Comparison of ENCODE assay signal across 10 cellular contexts in the genomic region with DNA sequence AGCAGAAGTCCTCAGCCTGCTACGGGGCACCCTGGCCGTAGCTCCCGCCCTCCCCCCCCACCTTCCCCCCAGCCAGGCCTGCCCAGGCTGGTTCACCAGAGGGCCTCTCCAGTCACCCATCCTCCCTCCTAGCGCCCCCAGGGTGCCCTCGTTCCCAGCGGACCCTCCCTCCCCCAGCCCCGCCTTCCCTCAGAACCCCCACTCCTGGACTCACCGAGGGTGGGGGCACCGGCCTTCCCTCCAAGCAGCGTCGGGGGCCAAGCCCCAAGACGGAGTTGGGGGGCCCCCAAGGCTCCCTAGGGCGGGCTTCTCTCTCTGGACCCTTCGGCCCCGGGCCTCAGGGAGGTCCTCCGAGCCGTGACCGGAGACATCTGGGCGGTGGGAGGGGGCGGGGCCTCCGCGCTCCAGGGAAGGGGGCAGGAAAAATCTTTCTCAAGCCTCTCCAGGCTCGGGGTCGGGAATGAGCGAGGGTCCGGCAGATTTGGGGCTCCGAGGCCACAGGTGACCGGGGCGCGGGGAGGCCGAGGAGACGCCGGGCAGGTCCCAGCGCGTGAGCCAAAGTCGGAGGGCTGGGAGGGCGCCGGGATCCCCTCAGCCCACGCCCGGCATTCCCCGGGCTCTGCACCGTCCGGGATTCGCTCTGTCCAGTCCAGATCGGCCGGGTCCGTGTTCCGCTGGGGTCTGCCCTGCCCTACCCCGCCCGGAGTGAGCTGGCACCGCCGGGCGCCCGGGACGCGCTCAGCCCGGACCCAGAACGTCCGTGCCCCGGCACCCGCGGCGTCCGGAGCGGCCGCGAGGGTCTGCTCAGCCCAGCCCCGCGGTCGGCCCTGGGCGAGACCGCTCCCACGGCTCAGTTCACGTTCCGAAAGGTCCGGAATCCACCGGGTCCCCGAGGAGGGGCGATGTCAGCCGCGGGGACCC. TPM values are rescaled to one million over a fixed set of nuclear protein-coding genes. Genes with fewer than 3 reads are reported as not detected.
DNase-seq lines count a peak whose midpoint lies in the region; ATAC-seq and TF ChIP-seq lines count a peak whose summit lies in the region.
"Had no signal": no experiment of that assay in that cellular context is flagged by ENCODE, and none has a peak within 500 bp of the region (broad histone marks: within the 10 kb centered on the region; RNA-seq: fewer than 3 reads in every experiment).

No MANE protein-coding gene starts in this region.

- no peaks in the 10 kb centered on the region for H3K9me3 Mint-ChIP-seq in H9
- H3K9me3 Mint-ChIP-seq: activated T-helper 1 cell treated with anti-CD3 and anti-CD28 coated beads, Interleukin-12 subunit alpha, Interleukin-12 subunit beta, Interleukin-2, Interleukin-4 antibody, amounts not matched to agents 30 ng/mL and 10 ng/mL and 1 ng/mL, durations not matched to agents 14 hours and 24 hours and 36 hours had no signal

- no peak overlapping the region for H3K14ac ChIP-seq in H9 (ENCODE audit: insufficient read depth, low read length)

- no peak overlapping the region for H2AFZ ChIP-seq in H9 (ENCODE audit: low read length)

- WGBS in H9 (ENCODE audit: extremely low coverage, insufficient read length, low lambda C conversion rate), result no CpG with 5 or more reads among the region's 81 CpGs

- H3K4me3 ChIP-seq in cardiac fibroblast (replicated peaks in 1 of 2; ENCODE audit: low read depth in 2 of 2, low read length in 2 of 2) (peak overlapping the region; percentile 45 to 46), skeletal muscle satellite cell (ENCODE audit: low read length) (peak overlapping the region; percentile 70)

- H3K23me2 ChIP-seq in H9 (ENCODE audit: insufficient read length, low read depth, low read length, poor library complexity, severe bottlenecking), result peaks cover 20% of the 10 kb centered on the region

- peak overlapping the region; percentile 63 to 84 for H3K4me3 Mint-ChIP-seq in H9
- H3K4me3 Mint-ChIP-seq: activated T-helper 1 cell treated with anti-CD3 and anti-CD28 coated beads, Interleukin-12 subunit alpha, Interleukin-12 subunit beta, Interleukin-2, Interleukin-4 antibody, amounts not matched to agents 30 ng/mL and 10 ng/mL and 1 ng/mL, durations not matched to agents 14 hours and 24 hours and 36 hours; IgD-negative memory B cell had no signal

- H3K56ac ChIP-seq in H9 (ENCODE audit: insufficient read length, low read depth, low read length), result no peak overlapping the region

- H3K23ac ChIP-seq in H9 (ENCODE audit: insufficient read length, low read depth, low read length), result no peak overlapping the region

- no peak for DNase-seq in H9
- no peak for DNase-seq in cardiac fibroblast (ENCODE audit: low read depth in 2 of 2)
- peak; percentile 1 for DNase-seq in iris pigment epithelial cell (ENCODE audit: low read depth)
- DNase-seq in activated CD4-positive, alpha-beta T cell treated with anti-CD3 and anti-CD28 coated beads for 48 hours, result no peak
- DNase-seq in cortex of kidney (lab: John Stamatoyannopoulos, UW), result no peak
- no peak for DNase-seq in NCI-H748 treated with DMSO at 0.1 percent for 48 hours (lab: John Stamatoyannopoulos, UW)

- H3K27ac Mint-ChIP-seq in H9, result no peak overlapping the region
- H3K27ac Mint-ChIP-seq: activated T-helper 1 cell treated with anti-CD3 and anti-CD28 coated beads, Interleukin-12 subunit alpha, Interleukin-12 subunit beta, Interleukin-2, Interleukin-4 antibody, amounts not matched to agents 30 ng/mL and 10 ng/mL and 1 ng/mL, durations not matched to agents 14 hours and 24 hours and 36 hours; IgD-negative memory B cell had no signal

- no peak overlapping the region for H3K18ac ChIP-seq in H9 (ENCODE audit: insufficient read length, low read depth, low read length)

- no peaks in the 10 kb centered on the region for H3K36me3 ChIP-seq in skeletal muscle satellite cell (ENCODE audit: insufficient read depth, low read length)

- no peaks in the 10 kb centered on the region for H3K36me3 Mint-ChIP-seq in H9 (ENCODE audit: insufficient read depth in 1 of 3, low read depth in 3 of 3)
- H3K36me3 Mint-ChIP-seq: IgD-negative memory B cell had no signal

- H2BK5ac ChIP-seq in H9 (ENCODE audit: insufficient read length, low read length), result no peak overlapping the region

- no peak overlapping the region for H2BK12ac ChIP-seq in H9 (ENCODE audit: insufficient read length, low read depth, low read length)

- H4K91ac ChIP-seq in H9 (ENCODE audit: insufficient read length, low read depth, low read length), result no peak overlapping the region

- H2BK120ac ChIP-seq in H9 (ENCODE audit: low read depth, low read length, poor library complexity, severe bottlenecking), result no peak overlapping the region

- no peaks in the 10 kb centered on the region for H3K9me3 ChIP-seq in H9 (ENCODE audit: control insufficient read depth, low read depth, low read length)
- no peaks in the 10 kb centered on the region for H3K9me3 ChIP-seq in skeletal muscle satellite cell (replicated peaks; ENCODE audit: low read length)

- H3K4me2 ChIP-seq in H9 (ENCODE audit: insufficient read depth, insufficient read length, low read length), result peak overlapping the region; percentile 74
- H3K4me2 ChIP-seq in skeletal muscle satellite cell (ENCODE audit: low read length), result peak overlapping the region; percentile 90

- no peaks in the 10 kb centered on the region for H3K79me2 ChIP-seq in H9 (ENCODE audit: insufficient read depth, low read length)

- ATAC-seq in HG02642 (IDR thresholded peaks at IDR 0.05; ENCODE audit: poor library complexity, unreplicated experiment), result no peak

- H3T11ph ChIP-seq in H9 (ENCODE audit: low read length), result no peak overlapping the region

- H3K27me3 ChIP-seq in H9 (ENCODE audit: insufficient read depth, low read length), result peaks cover 2% of the 10 kb centered on the region; the same call in 1 of the 2 replicates
- peaks cover 63% of the 10 kb centered on the region for H3K27me3 ChIP-seq in skeletal muscle satellite cell (ENCODE audit: control insufficient read depth, insufficient read depth, low read length)

- H3K4me1 ChIP-seq in H9 (ENCODE audit: insufficient read depth, low read length) (peaks cover 11% of the 10 kb centered on the region), skeletal muscle satellite cell (ENCODE audit: control insufficient read depth, insufficient read depth, low read length) (no peaks in the 10 kb centered on the region)

- no peak overlapping the region for H2AK5ac ChIP-seq in H9 (ENCODE audit: insufficient read length, low read length)

- TF ChIP-seq CTCF in H9 (conservative IDR thresholded peaks at IDR 0.05) (no peak), cardiac fibroblast (IDR thresholded peaks at IDR 0.05; ENCODE audit: low read depth, low read length) (no peak)

- H2BK20ac ChIP-seq in H9 (ENCODE audit: low read depth, low read length, poor library complexity, severe bottlenecking), result no peak overlapping the region

- no peak overlapping the region for H3K4ac ChIP-seq in H9 (ENCODE audit: low read depth, low read length)

- H3K9ac ChIP-seq in H9 (ENCODE audit: extremely low read depth, insufficient read length, low read length) (no peak overlapping the region), skeletal muscle satellite cell (ENCODE audit: low read depth, low read length) (peak overlapping the region; percentile 41)

- H3K27ac ChIP-seq in H9 (ENCODE audit: insufficient read length, low read depth, low read length), result no peak overlapping the region

- H2BK15ac ChIP-seq in H9 (ENCODE audit: low read depth, low read length), result no peak overlapping the region

- no peak overlapping the region for H4K8ac ChIP-seq in H9 (replicated peaks; ENCODE audit: insufficient read length, low read depth, low read length)

- peaks cover 41 to 46% of the 10 kb centered on the region in 2 experiments for H3K4me1 Mint-ChIP-seq in H9

- no peaks in the 10 kb centered on the region for H3K79me1 ChIP-seq in H9 (ENCODE audit: insufficient read depth, low read depth, low read length, poor library complexity, severe bottlenecking)

- no peak overlapping the region for H4K5ac ChIP-seq in H9 (ENCODE audit: insufficient read length, low read depth, low read length)

- H4K20me1 ChIP-seq in H9 (ENCODE audit: control insufficient read depth, insufficient read depth, insufficient read length), result no peaks in the 10 kb centered on the region

- H3K27me3 Mint-ChIP-seq in H9 (ENCODE audit: low read depth), result peaks cover 57% of the 10 kb centered on the region

RNA-seq across cellular contexts. Expression of a gene that starts 1.0 kb away (rescaled TPM):
- total RNA-seq in H9 (2021), result 1.9 and 2.5 TPM in 2 replicates
- total RNA-seq in skeletal muscle satellite cell (2012; rRNA removed), result 0.44 and 0.51 TPM in 2 replicates
- total RNA-seq: activated T-helper 1 cell treated with anti-CD3 and anti-CD28 coated beads, Interleukin-12 subunit alpha, Interleukin-12 subunit beta, Interleukin-2, Interleukin-4 antibody, amounts not matched to agents 30 ng/mL and 10 ng/mL and 1 ng/mL, durations not matched to agents 14 hours and 24 hours and 36 hours had no signal
